In genomic region chr19:52786078-52786463, GRCh38 we compare ENCODE assay signal across 8 cellular contexts. TPM values are rescaled to one million over a fixed set of nuclear protein-coding genes. Genes with fewer than 3 reads are reported as not detected.
A peak's percentile ranks its signal among the peaks of the same experiment; 100 is the strongest.
DNase-seq lines count a peak whose midpoint lies in the region; ATAC-seq and TF ChIP-seq lines count a peak whose summit lies in the region.

No MANE protein-coding gene starts in this region.

- H3K36me3 ChIP-seq in heart right ventricle (peaks cover 0 to 4% (median 0%) of the 10 kb centered on the region in 9 donors), psoas muscle (ENCODE audit: insufficient read depth in 1 of 2, low read depth in 1 of 2) (no peaks in the 10 kb centered on the region)

- H3K27me3 ChIP-seq in heart right ventricle (no peaks in the 10 kb centered on the region), psoas muscle (ENCODE audit: insufficient read depth in 3 of 3, low read length in 2 of 3) (peaks cover 0 to 2% (median 0%) of the 10 kb centered on the region in 3 donors)

- H3K9me3 ChIP-seq in heart right ventricle (peaks cover 0 to 3% (median 0%) of the 10 kb centered on the region in 11 donors), psoas muscle (no peaks in the 10 kb centered on the region)

- peaks cover 0 to 19% (median 6%) of the 10 kb centered on the region in 9 donors for H3K4me1 ChIP-seq in heart right ventricle
- H3K4me1 ChIP-seq in psoas muscle = no peaks in the 10 kb centered on the region

- peak; percentile 56 for DNase-seq in DMS53 (lab: John Stamatoyannopoulos, UW)
- no peak for DNase-seq in DMS53 treated with DMSO at 0.1 percent for 48 hours (lab: John Stamatoyannopoulos, UW; ENCODE audit: unreplicated experiment)
- DNase-seq in activated CD4-positive, alpha-beta memory T cell treated with anti-CD3 and anti-CD28 coated beads, Interleukin-2, amount 10 ng/mL, durations not matched to agents 7 days and 5 days = peak; percentile 16
- DNase-seq in heart right ventricle = peak in 1 of 2 donors; percentile 11
- DNase-seq in psoas muscle = peak in 1 of 2 donors; percentile 15
- DNase-seq in NCI-H1092 (lab: John Stamatoyannopoulos, UW) = no peak
- DNase-seq in RPMI8226 = no peak

- peak overlapping the region; percentile 87 for H3K4me3 Mint-ChIP-seq in activated CD4-positive, alpha-beta memory T cell treated with anti-CD3 and anti-CD28 coated beads, Interleukin-2, amount 10 ng/mL, durations not matched to agents 7 days and 5 days

- peak overlapping the region; percentile 31 for H3K27ac Mint-ChIP-seq in activated CD4-positive, alpha-beta memory T cell treated with anti-CD3 and anti-CD28 coated beads, Interleukin-2, amount 10 ng/mL, durations not matched to agents 7 days and 5 days

- no peaks in the 10 kb centered on the region for H3K27me3 Mint-ChIP-seq in activated CD4-positive, alpha-beta memory T cell treated with anti-CD3 and anti-CD28 coated beads, Interleukin-2, amount 10 ng/mL, durations not matched to agents 7 days and 5 days

- ATAC-seq in HG03159 (IDR thresholded peaks at IDR 0.05; ENCODE audit: unreplicated experiment) (peak; percentile 24), heart right ventricle (peak; percentile 10 to 50 (median 36)), psoas muscle (peak in 3 of 4 donors; percentile 37 to 45 (median 38))

- CTCF ChIA-PET in activated CD4-positive, alpha-beta memory T cell treated with anti-CD3 and anti-CD28 coated beads, Interleukin-2, amount 10 ng/mL, durations not matched to agents 7 days and 5 days (lab: Charles Lee) = no interaction called here

- H3K4me3 ChIP-seq in heart right ventricle = peak overlapping the region; percentile 42 to 84 (median 68)
- H3K4me3 ChIP-seq in psoas muscle = peak overlapping the region; percentile 69

- WGBS in heart right ventricle, 2 donors = 4 to 5% methylated on average over 23 of the region's 23 CpGs
- 3 to 5% (median 3%) methylated on average over 23 of the region's 23 CpGs for WGBS in psoas muscle, 3 donors

- TF ChIP-seq CTCF in heart right ventricle (IDR thresholded peaks at IDR 0.05) = no peak
- no peak for TF ChIP-seq CTCF in psoas muscle (IDR thresholded peaks at IDR 0.05)

- H3K36me3 Mint-ChIP-seq in activated CD4-positive, alpha-beta memory T cell treated with anti-CD3 and anti-CD28 coated beads, Interleukin-2, amount 10 ng/mL, durations not matched to agents 7 days and 5 days (ENCODE audit: low read depth) = peaks cover 50% of the 10 kb centered on the region

- intact Hi-C loops in heart right ventricle (cut with DNase I) = no loop called here
- intact Hi-C loops in psoas muscle (cut with DNase I) = no loop called here

- POLR2A ChIA-PET in activated CD4-positive, alpha-beta memory T cell treated with anti-CD3 and anti-CD28 coated beads, Interleukin-2, amount 10 ng/mL, durations not matched to agents 7 days and 5 days (lab: Charles Lee) = no interaction called here

- H3K27ac ChIP-seq in heart right ventricle (peak overlapping the region in 9 of 10 donors; percentile 19 to 79 (median 56)), psoas muscle (peak overlapping the region; percentile 19)

- H3K9me3 Mint-ChIP-seq in activated CD4-positive, alpha-beta memory T cell treated with anti-CD3 and anti-CD28 coated beads, Interleukin-2, amount 10 ng/mL, durations not matched to agents 7 days and 5 days = peaks cover 47% of the 10 kb centered on the region

- peaks cover 33% of the 10 kb centered on the region for H3K4me1 Mint-ChIP-seq in activated CD4-positive, alpha-beta memory T cell treated with anti-CD3 and anti-CD28 coated beads, Interleukin-2, amount 10 ng/mL, durations not matched to agents 7 days and 5 days

RNA-seq across cellular contexts. Expression of gene ZNF600, which starts 0.5 kb away (rescaled TPM):
- 10 to 100 TPM; 16.9 to 17.5 TPM for total RNA-seq in activated CD4-positive, alpha-beta memory T cell treated with anti-CD3 and anti-CD28 coated beads, Interleukin-2, amount 10 ng/mL, durations not matched to agents 7 days and 5 days
- total RNA-seq in heart right ventricle (1 to 10 TPM; 1.5 to 4.0 (median 2.5) TPM), psoas muscle (1 to 10 TPM in 3 of 4 donors, under 1 TPM in 1; 0.71 to 2.4 (median 2.0) TPM)
- polyA plus RNA-seq in heart right ventricle (1 to 10 TPM; 1.7 to 6.9 TPM), psoas muscle (1 to 10 TPM in 2 of 3 donors, under 1 TPM in 1; 0.82 to 3.0 (median 1.5) TPM)

RNA-seq across cellular contexts. Expression of gene ZNF28, which starts 35.4 kb away (rescaled TPM):
- 10 to 100 TPM; 18.0 to 24.5 TPM for total RNA-seq in activated CD4-positive, alpha-beta memory T cell treated with anti-CD3 and anti-CD28 coated beads, Interleukin-2, amount 10 ng/mL, durations not matched to agents 7 days and 5 days
- 10 to 100 TPM in 3 of 10 donors, 1 to 10 TPM in 7; 3.6 to 11.4 (median 9.4) TPM for total RNA-seq in heart right ventricle
- 1 to 10 TPM; 1.4 to 2.9 TPM for polyA plus RNA-seq in heart right ventricle
- total RNA-seq in psoas muscle = 1 to 10 TPM; 2.4 to 8.1 (median 3.4) TPM
- polyA plus RNA-seq in psoas muscle = 1 to 10 TPM in 2 of 3 donors, under 1 TPM in 1; 0.52 to 7.8 (median 2.8) TPM

RNA-seq across cellular contexts. Expression of gene ZNF611, which starts 51.2 kb away (rescaled TPM):
- 10 to 100 TPM; 26.6 TPM for total RNA-seq in activated CD4-positive, alpha-beta memory T cell treated with anti-CD3 and anti-CD28 coated beads, Interleukin-2, amount 10 ng/mL, durations not matched to agents 7 days and 5 days
- 1 to 10 TPM; 7.0 to 9.8 (median 7.7) TPM for total RNA-seq in heart right ventricle
- polyA plus RNA-seq in heart right ventricle = 1 to 10 TPM; 2.3 to 5.8 TPM
- total RNA-seq in psoas muscle = 1 to 10 TPM; 2.5 to 4.8 (median 4.1) TPM
- 1 to 10 TPM; 1.4 to 9.2 (median 1.6) TPM for polyA plus RNA-seq in psoas muscle

Comparison
In these comparisons a context has a peak if more than half of its experiments do, and no peak if none do; other contexts are left out.
1. DNase-seq: peak in DMS53 (single experiment) and activated CD4-positive, alpha-beta memory T cell treated with anti-CD3 and anti-CD28 coated beads, Interleukin-2, amount 10 ng/mL, durations not matched to agents 7 days and 5 days (single experiment); none in DMS53 treated with DMSO at 0.1 percent for 48 hours (single experiment), NCI-H1092 (single experiment) and RPMI8226 (single experiment).
2. Peak in every context shown above with its lines, with median percentiles within 50 percentile points of each other: ATAC-seq.